ENCODE assay signal across 22 cellular contexts in genomic region chr13:48165727-48166126, GRCh38.
DNase-seq lines count a peak whose midpoint lies in the region; ATAC-seq, FAIRE-seq and TF ChIP-seq lines count a peak whose summit lies in the region.
"Had no signal": no experiment of that assay in that cellular context is flagged by ENCODE, and none has a peak within 500 bp of the region (broad histone marks: within the 10 kb centered on the region; RNA-seq: fewer than 3 reads in every experiment).

No MANE protein-coding gene starts in this region.

- H3K36me3 Mint-ChIP-seq in activated T-helper 2 cell treated with anti-CD3 and anti-CD28 coated beads, Interferon-gamma antibody, Interleukin-2, Interleukin-4, amounts not matched to agents 10 μg/mL and 5 μg/mL and 100 μg/mL, durations not matched to agents 14 hours and 24 hours and 36 hours (ENCODE audit: low read depth) = no peaks in the 10 kb centered on the region
- H3K36me3 Mint-ChIP-seq: CD14-positive monocyte; CD8-positive, alpha-beta memory T cell had no signal

- H3K4me3 ChIP-seq in bronchial epithelial cell (ENCODE audit: low read depth, low read length) (no peak overlapping the region), esophagus squamous epithelium (no peak overlapping the region), gastroesophageal sphincter (no peak overlapping the region), gastrocnemius medialis (no peak overlapping the region)
- H3K4me3 ChIP-seq: A549; BLaER1 treated with 17β-estradiol and CSF1 and Interleukin-3, amounts not matched to agents 10 nM and 100 nM; HAP-1 had no signal

- no peak for TF ChIP-seq POLR2A in esophagus squamous epithelium (IDR thresholded peaks at IDR 0.05)
- TF ChIP-seq POLR2A in gastroesophageal sphincter (IDR thresholded peaks at IDR 0.05) = no peak
- no peak for TF ChIP-seq POLR2A in gastrocnemius medialis (IDR thresholded peaks at IDR 0.05)

- ATAC-seq in gastroesophageal sphincter (no peak), gastrocnemius medialis (no peak)
- ATAC-seq: A549 had no signal

- H3K4me1 ChIP-seq in esophagus squamous epithelium (peaks cover 16 to 56% (median 26%) of the 10 kb centered on the region in 3 donors), gastroesophageal sphincter (peaks cover 0 to 15% (median 0%) of the 10 kb centered on the region in 3 donors), gastrocnemius medialis (peaks cover 4 to 6% of the 10 kb centered on the region in 2 donors)
- H3K4me1 ChIP-seq: BE2C had no signal

- TF ChIP-seq EP300 in gastroesophageal sphincter (IDR thresholded peaks at IDR 0.05) = no peak

- H3K4me1 Mint-ChIP-seq in activated T-helper 2 cell treated with anti-CD3 and anti-CD28 coated beads, Interferon-gamma antibody, Interleukin-2, Interleukin-4, amounts not matched to agents 10 μg/mL and 5 μg/mL and 100 μg/mL, durations not matched to agents 14 hours and 24 hours and 36 hours (ENCODE audit: low read depth) = peaks cover 10% of the 10 kb centered on the region

- in situ Hi-C loops in gastrocnemius medialis (cut with MboI; ENCODE audit: low sequenced_read_pairs in 4 of 4) = no loop called here

- H3K27me3 ChIP-seq in bronchial epithelial cell (ENCODE audit: control insufficient read depth, insufficient read depth, low read length) (no peaks in the 10 kb centered on the region), esophagus squamous epithelium (no peaks in the 10 kb centered on the region), gastroesophageal sphincter (no peaks in the 10 kb centered on the region), gastrocnemius medialis (no peaks in the 10 kb centered on the region)
- H3K27me3 ChIP-seq: BE2C; BLaER1 treated with 17β-estradiol and CSF1 and Interleukin-3, amounts not matched to agents 10 nM and 100 nM had no signal

- peaks cover 34% of the 10 kb centered on the region for H3K27me3 Mint-ChIP-seq in activated T-helper 2 cell treated with anti-CD3 and anti-CD28 coated beads, Interferon-gamma antibody, Interleukin-2, Interleukin-4, amounts not matched to agents 10 μg/mL and 5 μg/mL and 100 μg/mL, durations not matched to agents 14 hours and 24 hours and 36 hours (ENCODE audit: low read depth)
- H3K27me3 Mint-ChIP-seq: CD4-positive, alpha-beta T cell; CD8-positive, alpha-beta memory T cell had no signal

- H3K36me3 ChIP-seq in bronchial epithelial cell (ENCODE audit: control insufficient read depth, insufficient read depth, low read length) (no peaks in the 10 kb centered on the region), esophagus squamous epithelium (no peaks in the 10 kb centered on the region), gastroesophageal sphincter (no peaks in the 10 kb centered on the region), gastrocnemius medialis (no peaks in the 10 kb centered on the region)
- H3K36me3 ChIP-seq: BE2C; BLaER1 treated with 17β-estradiol and CSF1 and Interleukin-3, amounts not matched to agents 10 nM and 100 nM; HAP-1 had no signal

- H3K9me3 Mint-ChIP-seq in activated T-helper 2 cell treated with anti-CD3 and anti-CD28 coated beads, Interferon-gamma antibody, Interleukin-2, Interleukin-4, amounts not matched to agents 10 μg/mL and 5 μg/mL and 100 μg/mL, durations not matched to agents 14 hours and 24 hours and 36 hours = no peaks in the 10 kb centered on the region
- H3K9me3 Mint-ChIP-seq: CD14-positive monocyte; CD4-positive, alpha-beta T cell; CD8-positive, alpha-beta memory T cell had no signal

- FAIRE-seq in D721Med (lab: Jason Lieb, UNC) (peak; percentile 41), bronchial epithelial cell (lab: Jason Lieb, UNC) (no peak)
- FAIRE-seq: A549, GM12891, GM18507, H54 had no signal

- 44 to 46% methylated on average over 1 of the region's 1 CpG for WGBS in esophagus squamous epithelium, 2 donors
- WGBS in gastroesophageal sphincter (ENCODE audit: low coverage in 1 of 2), 2 donors = 85% methylated on average over 1 of the region's 1 CpG; no CpG with 5 or more reads in 1 of the 2 donors

- intact Hi-C loops in esophagus squamous epithelium (cut with DNase I) (no loop called here), gastrocnemius medialis (cut with DNase I; ENCODE audit: low total_unique reads) (no loop called here)
- intact Hi-C loops in activated T-helper 2 cell treated with anti-CD3 and anti-CD28 coated beads, Interferon-gamma antibody, Interleukin-2, Interleukin-4, amounts not matched to agents 10 μg/mL and 5 μg/mL and 100 μg/mL, durations not matched to agents 14 hours and 24 hours and 36 hours (cut with micrococcal nuclease) = no loop called here

- no peak for TF ChIP-seq CTCF in D721Med (IDR thresholded peaks at IDR 0.05; ENCODE audit: insufficient read depth, missing control alignments)
- no peak for TF ChIP-seq CTCF in bronchial epithelial cell (IDR thresholded peaks at IDR 0.05; ENCODE audit: insufficient read depth, low read length, severe bottlenecking)
- TF ChIP-seq CTCF in esophagus squamous epithelium (IDR thresholded peaks at IDR 0.05) = no peak
- TF ChIP-seq CTCF in gastroesophageal sphincter (IDR thresholded peaks at IDR 0.05) = no peak
- no peak for TF ChIP-seq CTCF in gastrocnemius medialis (IDR thresholded peaks at IDR 0.05 in 4 of 5, conservative IDR thresholded peaks at IDR 0.05 in 1 of 5)

- H3K27ac Mint-ChIP-seq in activated T-helper 2 cell treated with anti-CD3 and anti-CD28 coated beads, Interferon-gamma antibody, Interleukin-2, Interleukin-4, amounts not matched to agents 10 μg/mL and 5 μg/mL and 100 μg/mL, durations not matched to agents 14 hours and 24 hours and 36 hours = no peak overlapping the region
- H3K27ac Mint-ChIP-seq: CD14-positive monocyte; CD4-positive, alpha-beta T cell; CD8-positive, alpha-beta memory T cell had no signal

- DNase-seq in D721Med (ENCODE audit: insufficient read length, low spot score) (no peak), bronchial epithelial cell (ENCODE audit: low read depth) (peak; percentile 59), esophagus squamous epithelium (lab: John Stamatoyannopoulos, UW) (no peak), gastrocnemius medialis (no peak)
- no peak for DNase-seq in activated T-helper 2 cell treated with anti-CD3 and anti-CD28 coated beads, Interferon-gamma antibody, Interleukin-2, Interleukin-4, amounts not matched to agents 10 μg/mL and 5 μg/mL and 100 μg/mL, durations not matched to agents 14 hours and 24 hours and 36 hours (ENCODE audit: low spot score)
- DNase-seq: 8988T; ACHN; AML-193; BE2C; CD4-positive, alpha-beta T cell; CD8-positive, alpha-beta memory T cell; DMS79 treated with DMSO at 0.1 percent for 48 hours; GF-D8; GOT3 had no signal

- H3K27ac ChIP-seq in esophagus squamous epithelium (peak overlapping the region in 3 of 4 donors; percentile 58 to 79 (median 62)), gastroesophageal sphincter (no peak overlapping the region), gastrocnemius medialis (no peak overlapping the region)
- H3K27ac ChIP-seq: A549; BLaER1 treated with 17β-estradiol and CSF1 and Interleukin-3, amounts not matched to agents 10 nM and 100 nM had no signal

- H3K9me3 ChIP-seq in esophagus squamous epithelium (no peaks in the 10 kb centered on the region), gastroesophageal sphincter (no peaks in the 10 kb centered on the region), gastrocnemius medialis (no peaks in the 10 kb centered on the region)
- H3K9me3 ChIP-seq: A549; BE2C; BLaER1 treated with 17β-estradiol and CSF1 and Interleukin-3, amounts not matched to agents 10 nM and 100 nM; HAP-1 had no signal

- no peak overlapping the region for H3K4me3 Mint-ChIP-seq in activated T-helper 2 cell treated with anti-CD3 and anti-CD28 coated beads, Interferon-gamma antibody, Interleukin-2, Interleukin-4, amounts not matched to agents 10 μg/mL and 5 μg/mL and 100 μg/mL, durations not matched to agents 14 hours and 24 hours and 36 hours (ENCODE audit: low read depth)
- H3K4me3 Mint-ChIP-seq: CD14-positive monocyte; CD4-positive, alpha-beta T cell; CD8-positive, alpha-beta memory T cell had no signal

Comparison
In these comparisons a context has a peak if more than half of its experiments do, and no peak if none do; other contexts are left out.
1. H3K27ac ChIP-seq: peak in esophagus squamous epithelium (3 of 4); none in gastroesophageal sphincter (0 of 4) and gastrocnemius medialis (0 of 4).